Comparison of ENCODE assay signal across 8 cellular contexts in the genomic region with DNA sequence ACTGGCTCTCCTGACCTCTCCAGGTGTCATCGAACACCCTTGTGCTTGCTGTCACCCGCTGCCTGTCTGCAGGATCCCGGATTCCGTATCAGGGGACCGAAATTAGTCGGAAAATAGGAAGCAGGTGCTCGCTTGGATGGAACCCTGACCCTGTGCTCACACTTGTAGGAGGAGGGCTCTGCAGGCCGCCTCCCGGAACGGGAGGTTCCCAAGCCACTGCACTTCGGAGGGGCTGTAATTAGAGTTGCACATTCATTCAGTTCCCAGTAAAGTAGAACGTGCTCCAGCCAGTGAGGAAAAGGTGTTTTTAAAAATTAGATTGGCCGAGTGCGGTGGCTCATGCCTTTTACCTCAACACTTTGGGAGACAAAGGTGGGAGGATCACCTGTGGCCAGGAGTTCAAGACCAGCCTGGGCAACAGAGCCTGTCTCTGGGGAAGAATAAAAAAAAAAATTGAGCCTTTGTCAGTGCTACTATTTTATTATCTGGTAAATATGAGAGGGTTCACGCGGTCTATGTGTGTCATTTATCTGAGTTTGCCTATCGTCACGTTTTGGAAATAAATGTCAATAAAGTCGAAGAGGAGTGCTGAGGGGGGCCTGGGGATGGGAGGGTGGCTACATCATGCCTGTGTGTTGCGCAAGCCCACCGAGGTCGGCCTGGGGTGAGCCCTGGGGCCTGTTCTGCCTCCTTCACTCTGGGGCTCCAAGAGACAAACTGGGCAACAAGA. TPM values are rescaled to one million over a fixed set of nuclear protein-coding genes. Genes with fewer than 3 reads are reported as not detected.
A peak's percentile ranks its signal among the peaks of the same experiment; 100 is the strongest.
DNase-seq lines count a peak whose midpoint lies in the region; ATAC-seq, FAIRE-seq and TF ChIP-seq lines count a peak whose summit lies in the region.

No MANE protein-coding gene starts in this region.

- no peaks in the 10 kb centered on the region for H3K9me1 ChIP-seq in keratinocyte (ENCODE audit: control insufficient read depth, extremely low read depth, insufficient read depth, low read length)

- in situ Hi-C loops in astrocyte of the spinal cord (cut with HindIII; ENCODE audit: low sequenced_read_pairs) = no loop called here

- DNase-seq in GM03348 (ENCODE audit: low spot score) (peak; percentile 64), NCI-H1105 (lab: John Stamatoyannopoulos, UW) (peak; percentile 81), astrocyte of the spinal cord (ENCODE audit: low read depth, low spot score) (peak; percentile 69), keratinocyte (ENCODE audit: low read depth, low spot score) (no peak)
- DNase-seq in stimulated activated CD4-positive, alpha-beta T cell treated with anti-CD3 and anti-CD28 coated beads, Interleukin-12 subunit alpha, Interleukin-12 subunit beta, amount 100 ng/mL, for 24 hours (ENCODE audit: low read depth in 2 of 2) = peak; percentile 65 to 67

- TF ChIP-seq CTCF in astrocyte of the spinal cord (IDR thresholded peaks at IDR 0.05; ENCODE audit: low read depth, low read length) = no peak
- no peak for TF ChIP-seq CTCF in keratinocyte (optimal IDR thresholded peaks at IDR 0.05 in 1 of 3, IDR thresholded peaks at IDR 0.05 in 1 of 3, conservative IDR thresholded peaks at IDR 0.05 in 1 of 3; ENCODE audit: extremely low read depth in 1 of 3, insufficient read depth in 2 of 3, low read length in 3 of 3)

- H3K4me2 ChIP-seq in keratinocyte (ENCODE audit: control insufficient read depth, extremely low read depth, insufficient read depth, low read depth, low read length) = peak overlapping the region; percentile 96

- peak overlapping the region; percentile 89 for H3K4me3 ChIP-seq in astrocyte of the spinal cord (ENCODE audit: low read depth, low read length)
- peak overlapping the region; percentile 89 to 92 (median 90) for H3K4me3 ChIP-seq in keratinocyte (ENCODE audit: control insufficient read depth in 2 of 3, extremely low read depth in 1 of 3, insufficient read depth in 2 of 3, low read depth in 1 of 3, low read length in 3 of 3)

- H3K9ac ChIP-seq in keratinocyte (ENCODE audit: control insufficient read depth, extremely low read depth, insufficient read depth, low read length) = peak overlapping the region; percentile 91

- no peaks in the 10 kb centered on the region for H3K27me3 ChIP-seq in keratinocyte (ENCODE audit: control insufficient read depth, extremely low read depth, insufficient read depth, low read length)

- peaks cover 0 to 1% of the 10 kb centered on the region in 2 experiments for H3K36me3 ChIP-seq in keratinocyte (ENCODE audit: control insufficient read depth in 2 of 2, extremely low read depth in 1 of 2, insufficient read depth in 2 of 2, low read length in 2 of 2)

- no peaks in the 10 kb centered on the region for H3K9me3 ChIP-seq in keratinocyte (ENCODE audit: control insufficient read depth, low read depth, low read length)

- peak overlapping the region; percentile 77 for H2AFZ ChIP-seq in keratinocyte (ENCODE audit: control insufficient read depth, low read length)

- H3K27ac ChIP-seq in keratinocyte (ENCODE audit: control insufficient read depth, insufficient read depth, low read length) = peak overlapping the region; percentile 76

- H3K4me1 ChIP-seq in keratinocyte (ENCODE audit: control insufficient read depth, extremely low read depth, insufficient read depth, low read length) = peaks cover 7% of the 10 kb centered on the region

- dilution Hi-C loops in keratinocyte (cut with MboI; ENCODE audit: extremely low pct_ligation_motif_present, low sequenced_read_pairs) = no loop called here

- no peaks in the 10 kb centered on the region for H4K20me1 ChIP-seq in keratinocyte (ENCODE audit: control insufficient read depth, extremely low read depth, insufficient read depth, low read length)

- ATAC-seq in SK-N-SH treated with all-trans-retinoic acid at 6 μM for 48 hours (peak; percentile 88), HG02885 (IDR thresholded peaks at IDR 0.05; ENCODE audit: poor library complexity, unreplicated experiment) (no peak), GM18511 (IDR thresholded peaks at IDR 0.05; ENCODE audit: unreplicated experiment) (no peak)

- FAIRE-seq in keratinocyte (lab: Jason Lieb, UNC) = no peak

- peaks cover 39% of the 10 kb centered on the region for H3K79me2 ChIP-seq in keratinocyte (ENCODE audit: control insufficient read depth, insufficient read depth, low read length)

TF ChIP-seq in SK-N-SH treated with all-trans-retinoic acid at 6 μM for 48 hours, 23 proteins besides CTCF, POLR2A, EP300 and RAD21:
- TF ChIP-seq ZNF565 (CRISPR knock-in tag; conservative IDR thresholded peaks at IDR 0.05; ENCODE audit: low read depth) = no peak
- no peak for TF ChIP-seq GLIS3 (CRISPR knock-in tag; IDR thresholded peaks at IDR 0.05)
- TF ChIP-seq, protein P1, sequence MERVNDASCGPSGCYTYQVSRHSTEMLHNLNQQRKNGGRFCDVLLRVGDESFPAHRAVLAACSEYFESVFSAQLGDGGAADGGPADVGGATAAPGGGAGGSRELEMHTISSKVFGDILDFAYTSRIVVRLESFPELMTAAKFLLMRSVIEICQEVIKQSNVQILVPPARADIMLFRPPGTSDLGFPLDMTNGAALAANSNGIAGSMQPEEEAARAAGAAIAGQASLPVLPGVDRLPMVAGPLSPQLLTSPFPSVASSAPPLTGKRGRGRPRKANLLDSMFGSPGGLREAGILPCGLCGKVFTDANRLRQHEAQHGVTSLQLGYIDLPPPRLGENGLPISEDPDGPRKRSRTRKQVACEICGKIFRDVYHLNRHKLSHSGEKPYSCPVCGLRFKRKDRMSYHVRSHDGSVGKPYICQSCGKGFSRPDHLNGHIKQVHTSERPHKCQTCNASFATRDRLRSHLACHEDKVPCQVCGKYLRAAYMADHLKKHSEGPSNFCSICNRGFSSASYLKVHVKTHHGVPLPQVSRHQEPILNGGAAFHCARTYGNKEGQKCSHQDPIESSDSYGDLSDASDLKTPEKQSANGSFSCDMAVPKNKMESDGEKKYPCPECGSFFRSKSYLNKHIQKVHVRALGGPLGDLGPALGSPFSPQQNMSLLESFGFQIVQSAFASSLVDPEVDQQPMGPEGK (CRISPR knock-in tag; IDR thresholded peaks at IDR 0.05; ENCODE audit: borderline replicate concordance) = no peak
- TF ChIP-seq OSR1 (CRISPR knock-in tag; IDR thresholded peaks at IDR 0.05) = no peak
- no peak for TF ChIP-seq ZNF70 (CRISPR knock-in tag; IDR thresholded peaks at IDR 0.05)
- no peak for TF ChIP-seq ZC3H10 (CRISPR knock-in tag; IDR thresholded peaks at IDR 0.05)

RNA-seq across cellular contexts. Expression of gene GMEB2, which starts 1.5 kb away (rescaled TPM):
- 5.1 to 8.4 TPM (median 6.2 TPM) in 3 replicates for polyA plus RNA-seq in keratinocyte
- 2.4 TPM for polyA plus RNA-seq in keratinocyte (2011; ENCODE audit: low read depth)
- 4.2 and 6.8 TPM in 2 replicates for polyA plus RNA-seq in keratinocyte (2011; cell fraction: cytosol; rRNA removed)
- 10.4 and 12.1 TPM in 2 replicates for polyA plus RNA-seq in keratinocyte (2011; cell fraction: nucleus; rRNA removed)
- polyA plus RNA-seq in keratinocyte (2012; ENCODE audit: low replicate concordance) = 6.4 and 8.3 TPM in 2 replicates
- polyA minus RNA-seq in keratinocyte = 5.2 to 9.4 TPM (median 6.0 TPM) in 3 replicates
- polyA minus RNA-seq in keratinocyte (2011; cell fraction: cytosol; rRNA and poly(A)+ RNA removed) = 7.1 TPM
- polyA minus RNA-seq in keratinocyte (2011; cell fraction: nucleus; rRNA and poly(A)+ RNA removed) = 8.5 and 9.2 TPM in 2 replicates

RNA-seq across cellular contexts. Expression of gene STMN3, which starts 24.8 kb away (rescaled TPM):
- polyA plus RNA-seq in keratinocyte = 9.2 to 12.0 TPM (median 10.5 TPM) in 3 replicates
- 0.35 TPM for polyA plus RNA-seq in keratinocyte (2011; ENCODE audit: low read depth)
- polyA plus RNA-seq in keratinocyte (2011; cell fraction: cytosol; rRNA removed) = 5.8 and 11.3 TPM in 2 replicates
- polyA plus RNA-seq in keratinocyte (2011; cell fraction: nucleus; rRNA removed) = 7.9 and 12.0 TPM in 2 replicates
- polyA plus RNA-seq in keratinocyte (2012; ENCODE audit: low replicate concordance) = 0.55 and 14.8 TPM in 2 replicates
- 2.8 to 26.3 TPM (median 5.7 TPM) in 3 replicates for polyA minus RNA-seq in keratinocyte
- 13.0 TPM for polyA minus RNA-seq in keratinocyte (2011; cell fraction: cytosol; rRNA and poly(A)+ RNA removed)
- 2.6 and 3.1 TPM in 2 replicates for polyA minus RNA-seq in keratinocyte (2011; cell fraction: nucleus; rRNA and poly(A)+ RNA removed)

RNA-seq across cellular contexts. Expression of gene RTEL1, which starts 29.7 kb away (rescaled TPM):
- 7.7 to 12.4 TPM (median 11.2 TPM) in 3 replicates for polyA plus RNA-seq in keratinocyte
- 7.8 TPM for polyA plus RNA-seq in keratinocyte (2011; ENCODE audit: low read depth)
- 4.5 and 4.8 TPM in 2 replicates for polyA plus RNA-seq in keratinocyte (2011; cell fraction: cytosol; rRNA removed)
- 31.9 and 39.3 TPM in 2 replicates for polyA plus RNA-seq in keratinocyte (2011; cell fraction: nucleus; rRNA removed)
- 3.2 and 9.4 TPM in 2 replicates for polyA plus RNA-seq in keratinocyte (2012; ENCODE audit: low replicate concordance)
- polyA minus RNA-seq in keratinocyte = 22.4 to 33.4 TPM (median 26.1 TPM) in 3 replicates
- polyA minus RNA-seq in keratinocyte (2011; cell fraction: cytosol; rRNA and poly(A)+ RNA removed) = 11.3 TPM
- 13.1 and 25.1 TPM in 2 replicates for polyA minus RNA-seq in keratinocyte (2011; cell fraction: nucleus; rRNA and poly(A)+ RNA removed)

RNA-seq across cellular contexts. Expression of gene HELZ2, which starts 54.4 kb away (rescaled TPM):
- 14.8 to 29.0 TPM (median 24.3 TPM) in 3 replicates for polyA plus RNA-seq in keratinocyte
- polyA plus RNA-seq in keratinocyte (2011; ENCODE audit: low read depth) = 9.1 TPM
- 3.2 and 9.0 TPM in 2 replicates for polyA plus RNA-seq in keratinocyte (2011; cell fraction: cytosol; rRNA removed)
- 33.2 and 49.6 TPM in 2 replicates for polyA plus RNA-seq in keratinocyte (2011; cell fraction: nucleus; rRNA removed)
- 9.0 and 56.9 TPM in 2 replicates for polyA plus RNA-seq in keratinocyte (2012; ENCODE audit: low replicate concordance)
- 62.1 to 141 TPM (median 70.0 TPM) in 3 replicates for polyA minus RNA-seq in keratinocyte
- polyA minus RNA-seq in keratinocyte (2011; cell fraction: cytosol; rRNA and poly(A)+ RNA removed) = 92.3 TPM
- 251 and 345 TPM in 2 replicates for polyA minus RNA-seq in keratinocyte (2011; cell fraction: nucleus; rRNA and poly(A)+ RNA removed)
